11 cellular contexts compared by ENCODE assay signal in the genomic region with DNA sequence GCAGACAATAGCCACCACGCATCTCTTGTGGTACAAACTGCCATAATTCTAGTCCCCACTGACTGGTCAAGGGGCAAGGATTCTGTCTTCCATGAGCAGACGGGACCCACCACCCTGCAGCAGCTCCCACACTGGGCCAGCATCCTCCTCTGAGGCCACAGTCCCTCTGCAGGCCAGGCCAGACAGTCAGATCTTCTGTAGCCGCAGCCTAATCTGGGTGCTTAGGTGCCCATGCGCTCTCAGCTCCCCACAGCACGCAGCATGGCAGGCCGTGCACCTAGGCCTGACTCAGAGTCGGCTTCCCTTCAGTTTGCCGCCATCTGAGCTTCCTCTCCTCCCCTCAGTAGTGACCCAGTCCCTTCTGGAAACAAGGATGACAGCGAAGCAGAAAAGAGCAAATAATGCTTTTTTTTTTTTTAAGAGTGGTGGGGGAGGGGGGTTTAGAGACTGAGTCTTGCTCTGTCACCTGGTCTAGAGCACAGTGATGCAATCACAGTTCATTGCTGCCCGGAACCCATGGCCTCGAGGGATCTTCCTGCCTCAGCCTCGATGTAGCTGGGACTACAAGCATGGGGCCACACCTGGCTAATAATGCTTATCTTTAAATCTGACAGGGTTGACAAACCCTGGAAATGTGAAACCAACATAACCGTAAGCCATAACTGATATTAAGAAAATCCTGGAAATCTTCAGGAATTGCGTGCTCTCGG. TPM values are rescaled to one million over a fixed set of nuclear protein-coding genes. Genes with fewer than 3 reads are reported as not detected.
"Had no signal": no experiment of that assay in that cellular context is flagged by ENCODE, and none has a peak within 500 bp of the region (broad histone marks: within the 10 kb centered on the region; RNA-seq: fewer than 3 reads in every experiment).

No MANE protein-coding gene starts in this region.

RNA-seq across cellular contexts. Expression of a gene that starts 10.4 kb away (rescaled TPM):
- total RNA-seq: activated CD4-positive, alpha-beta memory T cell treated with anti-CD3 and anti-CD28 coated beads, Interleukin-2, amount 10 ng/mL, durations not matched to agents 7 days and 5 days; activated naive CD4-positive, alpha-beta T cell treated with anti-CD3 and anti-CD28 coated beads for 36 hours; activated T-cell treated with anti-CD3 and anti-CD28 coated beads, Interleukin-2, amount 50 U/mL, for 4 hours; activated T-helper 1 cell treated with anti-CD3 and anti-CD28 coated beads, Interleukin-12 subunit alpha, Interleukin-12 subunit beta, Interleukin-2, Interleukin-4 antibody, amounts not matched to agents 30 ng/mL and 10 ng/mL and 1 ng/mL, durations not matched to agents 14 hours and 24 hours and 36 hours; ascending aorta; cardiac muscle cell; OCI-LY7; PC-9; SK-MEL-5; T-cell; T-helper 17 cell had no signal
